8 cellular contexts compared by ENCODE assay signal in genomic region chr1:156859523-156860112, GRCh38. TPM values are rescaled to one million over a fixed set of nuclear protein-coding genes. Genes with fewer than 3 reads are reported as not detected.
A peak's percentile ranks its signal among the peaks of the same experiment; 100 is the strongest.
DNase-seq lines count a peak whose midpoint lies in the region; ATAC-seq and TF ChIP-seq lines count a peak whose summit lies in the region.

No MANE protein-coding gene starts in this region.

- no peak overlapping the region for H4K91ac ChIP-seq in trophoblast cell (ENCODE audit: low read depth, low read length)

- no peaks in the 10 kb centered on the region for H3K9me3 Mint-ChIP-seq in stimulated activated naive CD8-positive, alpha-beta T cell treated with anti-CD3 and anti-CD28 coated beads, Interleukin-15, Interleukin-2, amounts not matched to agents 100 ng/mL and 50 ng/mL, for 24 hours

- no peak overlapping the region for H2AK5ac ChIP-seq in trophoblast cell (ENCODE audit: low read length)

- H4K12ac ChIP-seq in trophoblast cell (ENCODE audit: low read depth, low read length): no peak overlapping the region

- H3K4me1 Mint-ChIP-seq in stimulated activated naive CD8-positive, alpha-beta T cell treated with anti-CD3 and anti-CD28 coated beads, Interleukin-15, Interleukin-2, amounts not matched to agents 100 ng/mL and 50 ng/mL, for 24 hours (ENCODE audit: low read depth): peaks cover 45% of the 10 kb centered on the region

- H3K14ac ChIP-seq in trophoblast cell (ENCODE audit: low read length): no peak overlapping the region

- H3K79me1 ChIP-seq in trophoblast cell (ENCODE audit: low read length): no peaks in the 10 kb centered on the region

- no peak for DNase-seq in stimulated activated naive CD8-positive, alpha-beta T cell treated with anti-CD3 and anti-CD28 coated beads, Interleukin-15, Interleukin-2, amounts not matched to agents 100 U/mL and 50 U/mL, for 24 hours
- DNase-seq in fibroblast of gingiva (ENCODE audit: low read depth) (peak; percentile 17), trophoblast cell (no peak), NOMO-1 treated with dmso at 0.1 percent for 144 hours (lab: John Stamatoyannopoulos, UW; ENCODE audit: unreplicated experiment) (no peak), Ammon's horn (ENCODE audit: low spot score) (no peak)

- ATAC-seq in stimulated activated naive CD8-positive, alpha-beta T cell treated with anti-CD3 and anti-CD28 coated beads, Interleukin-15, Interleukin-2, amounts not matched to agents 100 U/mL and 50 U/mL, for 24 hours: no peak
- ATAC-seq in HG02588 (IDR thresholded peaks at IDR 0.05; ENCODE audit: unreplicated experiment): no peak

- H2AFZ ChIP-seq in trophoblast cell (ENCODE audit: insufficient read depth, low read length, poor library complexity): no peak overlapping the region

- H3K79me2 ChIP-seq in trophoblast cell (ENCODE audit: control insufficient read depth, insufficient read depth, low read length, poor library complexity): no peaks in the 10 kb centered on the region

- H3K27me3 Mint-ChIP-seq in stimulated activated naive CD8-positive, alpha-beta T cell treated with anti-CD3 and anti-CD28 coated beads, Interleukin-15, Interleukin-2, amounts not matched to agents 100 ng/mL and 50 ng/mL, for 24 hours: peaks cover 55% of the 10 kb centered on the region

- TF ChIP-seq CTCF in WI38 (IDR thresholded peaks at IDR 0.05; ENCODE audit: low read depth, low read length): no peak

- no peaks in the 10 kb centered on the region for H3K36me3 Mint-ChIP-seq in stimulated activated naive CD8-positive, alpha-beta T cell treated with anti-CD3 and anti-CD28 coated beads, Interleukin-15, Interleukin-2, amounts not matched to agents 100 ng/mL and 50 ng/mL, for 24 hours (ENCODE audit: low read depth)

- H2BK120ac ChIP-seq in trophoblast cell (ENCODE audit: insufficient read depth, low read length, poor library complexity): no peak overlapping the region

- H3K9me3 ChIP-seq in trophoblast cell (ENCODE audit: insufficient read depth, low read depth, low read length): peaks cover 7% of the 10 kb centered on the region

- H3K23ac ChIP-seq in trophoblast cell (ENCODE audit: low read length): no peak overlapping the region

- WGBS in trophoblast cell (ENCODE audit: extremely low coverage, insufficient coverage, insufficient read length): no CpG with 5 or more reads among the region's 33 CpGs

- peaks cover 56% of the 10 kb centered on the region for H3K27me3 ChIP-seq in trophoblast cell (ENCODE audit: insufficient read depth, low read length)

- H3K18ac ChIP-seq in trophoblast cell (ENCODE audit: low read length): no peak overlapping the region

- H2BK5ac ChIP-seq in trophoblast cell (ENCODE audit: low read depth, low read length, poor library complexity): no peak overlapping the region

- peaks cover 8 to 19% of the 10 kb centered on the region in 2 experiments for H3K4me1 ChIP-seq in trophoblast cell (ENCODE audit: control insufficient read depth in 1 of 2, insufficient read depth in 2 of 2, low read length in 2 of 2)

- no peak overlapping the region for H3K9ac ChIP-seq in trophoblast cell (ENCODE audit: low read length)

- H3K4me3 ChIP-seq in WI38 (ENCODE audit: low read depth, low read length): peak overlapping the region; percentile 43
- no peak overlapping the region for H3K4me3 ChIP-seq in trophoblast cell (ENCODE audit: low read depth, low read length)

- H3K4ac ChIP-seq in trophoblast cell (ENCODE audit: low read depth, low read length): no peak overlapping the region

- H3K4me2 ChIP-seq in trophoblast cell (ENCODE audit: low read length): peak overlapping the region; percentile 52

- H3K4me3 Mint-ChIP-seq in stimulated activated naive CD8-positive, alpha-beta T cell treated with anti-CD3 and anti-CD28 coated beads, Interleukin-15, Interleukin-2, amounts not matched to agents 100 ng/mL and 50 ng/mL, for 24 hours: peak overlapping the region; percentile 80

- no peak overlapping the region for H4K8ac ChIP-seq in trophoblast cell (ENCODE audit: low read depth, low read length)

- no peak overlapping the region for H2BK12ac ChIP-seq in trophoblast cell (ENCODE audit: low read length)

- no peak overlapping the region for H3K27ac Mint-ChIP-seq in stimulated activated naive CD8-positive, alpha-beta T cell treated with anti-CD3 and anti-CD28 coated beads, Interleukin-15, Interleukin-2, amounts not matched to agents 100 ng/mL and 50 ng/mL, for 24 hours

- no peak overlapping the region for H3K27ac ChIP-seq in trophoblast cell (ENCODE audit: low read depth, low read length)

- H3K36me3 ChIP-seq in trophoblast cell (ENCODE audit: control insufficient read depth in 1 of 2, insufficient read depth in 2 of 2, low read length in 2 of 2): no peaks in the 10 kb centered on the region

RNA-seq across cellular contexts. Expression of gene INSRR, which starts 0.7 kb away (rescaled TPM):
- under 0.01 and 0.01 TPM in 2 replicates for polyA plus RNA-seq in trophoblast cell (2013)

RNA-seq across cellular contexts. Expression of gene NTRK1, which starts 1.0 kb away (rescaled TPM):
- polyA plus RNA-seq in trophoblast cell (2013): 0.29 and 0.45 TPM in 2 replicates

RNA-seq across cellular contexts. Expression of gene PEAR1, which starts 33.9 kb away (rescaled TPM):
- 16.1 and 16.6 TPM in 2 replicates for polyA plus RNA-seq in trophoblast cell (2013)

RNA-seq across cellular contexts. Expression of gene SH2D2A, which starts 43.0 kb away (rescaled TPM):
- 0.14 TPM in 1 of 2 replicates, not detected in the other for polyA plus RNA-seq in trophoblast cell (2013)
